ENCODE assay signal across 1 cellular context in genomic region chr5:134846641-134846960, GRCh38.
TF ChIP-seq lines count a peak whose summit lies in the region.

No MANE protein-coding gene starts in this region.

TF ChIP-seq in GM23338, 12 proteins besides CTCF, POLR2A, EP300 and RAD21 (continued from another document):
- TF ChIP-seq POLR2AphosphoS5 (IDR thresholded peaks at IDR 0.05; ENCODE audit: low read depth), result no peak
- TF ChIP-seq JUNB (IDR thresholded peaks at IDR 0.05; ENCODE audit: unreplicated experiment), result no peak
